ENCODE assay signal across 20 cellular contexts in genomic region chr14:50355692-50356091, GRCh38. TPM values are rescaled to one million over a fixed set of nuclear protein-coding genes. Genes with fewer than 3 reads are reported as not detected.
DNase-seq lines count a peak whose midpoint lies in the region; ATAC-seq, FAIRE-seq and TF ChIP-seq lines count a peak whose summit lies in the region.
"Had no signal": no experiment of that assay in that cellular context is flagged by ENCODE, and none has a peak within 500 bp of the region (broad histone marks: within the 10 kb centered on the region; RNA-seq: fewer than 3 reads in every experiment).

No MANE protein-coding gene starts in this region.

- no peak overlapping the region for H4K8ac ChIP-seq in H1 (ENCODE audit: extremely low read depth, insufficient read depth, low read length)

- H3K9me2 ChIP-seq in PC-3 (replicated peaks; ENCODE audit: low read length), result no peaks in the 10 kb centered on the region

- H3K9ac ChIP-seq in PC-3 (ENCODE audit: low read length) (no peak overlapping the region), H1 (replicated peaks in 1 of 4; ENCODE audit: extremely low read depth in 1 of 4, low read depth in 3 of 4, low read length in 3 of 4) (no peak overlapping the region)
- H3K9ac ChIP-seq: BLaER1 treated with 17β-estradiol and CSF1 and Interleukin-3, amounts not matched to agents 10 nM and 100 nM had no signal

- no peaks in the 10 kb centered on the region for H3K27me3 ChIP-seq in PC-3 (ENCODE audit: low read length)
- H3K27me3 ChIP-seq in H1 (replicated peaks in 1 of 4; ENCODE audit: control insufficient read depth in 3 of 4, extremely low read depth in 1 of 4, insufficient read depth in 3 of 4, low read length in 3 of 4), result no peaks in the 10 kb centered on the region
- H3K27me3 ChIP-seq: BLaER1 treated with 17β-estradiol and CSF1 and Interleukin-3, amounts not matched to agents 10 nM and 100 nM had no signal

- no peaks in the 10 kb centered on the region for H3K79me2 ChIP-seq in PC-3 (ENCODE audit: low read length)
- H3K79me2 ChIP-seq in H1 (ENCODE audit: control insufficient read depth in 1 of 2, insufficient read depth in 2 of 2, low read length in 2 of 2), result no peaks in the 10 kb centered on the region

- no peak overlapping the region for H2BK12ac ChIP-seq in H1 (ENCODE audit: low read depth, low read length)

- no peak overlapping the region for H2BK120ac ChIP-seq in H1 (replicated peaks; ENCODE audit: low read depth, low read length)

- H3K14ac ChIP-seq in H1 (ENCODE audit: insufficient read length), result no peak overlapping the region

- intact Hi-C loops in PC-3 (cut with micrococcal nuclease) (no loop called here), left colon (cut with DNase I, micrococcal nuclease) (no loop called here)

- H3K4me3 ChIP-seq in PC-3 (ENCODE audit: low read length) (no peak overlapping the region), H1 (ENCODE audit: extremely low read depth in 1 of 4, insufficient read depth in 2 of 4, low read depth in 3 of 4, low read length in 4 of 4) (no peak overlapping the region)
- H3K4me3 ChIP-seq: BLaER1 treated with 17β-estradiol and CSF1 and Interleukin-3, amounts not matched to agents 10 nM and 100 nM had no signal

- no peak overlapping the region for H3K27ac ChIP-seq in PC-3 (ENCODE audit: low read length)
- no peak overlapping the region for H3K27ac ChIP-seq in H1 (ENCODE audit: low read depth, low read length)
- H3K27ac ChIP-seq: 22Rv1; BLaER1 treated with 17β-estradiol and CSF1 and Interleukin-3, amounts not matched to agents 10 nM and 100 nM had no signal

- DNase-seq in PC-3, result no peak
- DNase-seq in H1 (ENCODE audit: low read depth in 1 of 2, low spot score in 2 of 2), result peak in 1 of 2 experiments; percentile 39
- DNase-seq in left colon, result no peak
- DNase-seq in NCI-H510A treated with DMSO at 0.1 percent for 48 hours (lab: John Stamatoyannopoulos, UW), result no peak
- DNase-seq in NCI-H2029 (lab: John Stamatoyannopoulos, UW), result no peak
- no peak for DNase-seq in NCI-H2196 (lab: John Stamatoyannopoulos, UW; ENCODE audit: unreplicated experiment)
- DNase-seq: CD4-positive, alpha-beta T cell; CD8-positive, alpha-beta memory T cell; DMS 273 treated with DMSO at 0.1 percent for 48 hours; DMS53; DMS79 treated with DMSO at 0.1 percent for 48 hours; GF-D8; H9 had no signal

- H4K5ac ChIP-seq in H1 (ENCODE audit: insufficient read length, low read depth, low read length), result no peak overlapping the region

- H3K56ac ChIP-seq in H1 (replicated peaks; ENCODE audit: insufficient read length, low read depth, low read length), result no peak overlapping the region

- H2BK20ac ChIP-seq in H1 (ENCODE audit: low read length), result no peak overlapping the region

- no peak overlapping the region for H3K4me2 ChIP-seq in PC-3 (ENCODE audit: low read length)
- no peak overlapping the region for H3K4me2 ChIP-seq in H1 (ENCODE audit: insufficient read depth in 1 of 2, low read depth in 2 of 2, low read length in 2 of 2)
- H3K4me2 ChIP-seq: BLaER1 treated with 17β-estradiol and CSF1 and Interleukin-3, amounts not matched to agents 10 nM and 100 nM had no signal

- H3K9me3 ChIP-seq in PC-3 (ENCODE audit: low read length) (no peaks in the 10 kb centered on the region), H1 (ENCODE audit: insufficient read depth in 2 of 2, low read depth in 1 of 2, low read length in 1 of 2) (no peaks in the 10 kb centered on the region)

- no peak overlapping the region for H2AFZ ChIP-seq in PC-3 (ENCODE audit: low read length)
- no peak overlapping the region for H2AFZ ChIP-seq in H1 (ENCODE audit: low read length)

- no peak overlapping the region for H4K91ac ChIP-seq in H1 (replicated peaks; ENCODE audit: insufficient read length, low read length)

- WGBS in H1 (ENCODE audit: extremely low coverage in 1 of 2, insufficient coverage in 1 of 2, insufficient read length in 1 of 2, insufficient replicate concordance in 2 of 2, low coverage in 1 of 2, low lambda C conversion rate in 2 of 2, missing lambda C conversion rate in 1 of 2), 2 experiments, result 43% methylated on average over 1 of the region's 1 CpG; no CpG with 5 or more reads in 1 of the 2 experiments

- TF ChIP-seq POLR2A in H1 (IDR thresholded peaks at IDR 0.05; ENCODE audit: control extremely low read depth in 1 of 2, low read depth in 2 of 2, low read length in 2 of 2), result no peak

- POLR2A ChIA-PET in PC-3 (lab: Charles Lee; ENCODE audit: unreplicated experiment), result interaction anchor here (0.6 kb wide), 3 partner anchors 36 to 493 kb away, joined by 3 to 5 read pairs (median 3); no protein-coding TSS in a partner anchor
- POLR2A ChIA-PET in H1 (lab: Charles Lee; ENCODE audit: partially characterized antibody), result no interaction called here

- no TSS peak for BruUV-seq in PC-3 (replicated peaks; lab: Mats Ljungman, UMichigan)

- no peaks in the 10 kb centered on the region for H3K36me3 ChIP-seq in PC-3 (ENCODE audit: low read depth, low read length)
- no peaks in the 10 kb centered on the region for H3K36me3 ChIP-seq in H1 (ENCODE audit: control insufficient read depth in 2 of 4, insufficient read depth in 4 of 4, low read length in 3 of 4)

- no peak overlapping the region for H2AK5ac ChIP-seq in H1 (ENCODE audit: low read depth, low read length)

- H3K23ac ChIP-seq in H1 (ENCODE audit: insufficient read length), result no peak overlapping the region

- no peaks in the 10 kb centered on the region for H3F3A ChIP-seq in PC-3 (ENCODE audit: low read length, unreplicated experiment)

- H3K4me1 ChIP-seq in PC-3 (ENCODE audit: insufficient read depth, low read length), result peaks cover 5% of the 10 kb centered on the region
- peaks cover 0 to 10% (median 1%) of the 10 kb centered on the region in 4 experiments; a peak in 3 of 7 replicates for H3K4me1 ChIP-seq in H1 (replicated peaks in 1 of 4; ENCODE audit: control insufficient read depth in 3 of 4, insufficient read depth in 4 of 4, low read length in 3 of 4)

- ATAC-seq in GM18868 (IDR thresholded peaks at IDR 0.05; ENCODE audit: unreplicated experiment) (peak; percentile 34), PC-3 (peak; percentile 13; the same call in 1 of the 2 replicates), left colon (peak; percentile 36), HG02798 (IDR thresholded peaks at IDR 0.05; ENCODE audit: poor library complexity, unreplicated experiment) (no peak)
- ATAC-seq: HCT116 had no signal

- no peak for TF ChIP-seq RAD21 in H1 (IDR thresholded peaks at IDR 0.05 in 1 of 2, conservative IDR thresholded peaks at IDR 0.05 in 1 of 2; ENCODE audit: low read depth in 2 of 2, low read length in 2 of 2)

- H2BK15ac ChIP-seq in H1 (ENCODE audit: low read length), result no peak overlapping the region

- CTCF ChIA-PET in PC-3 (lab: Charles Lee), result no interaction called here
- CTCF ChIA-PET in H1 (lab: Charles Lee; ENCODE audit: partially characterized antibody), result interaction anchor here (0.7 to 1.5 kb wide), 3 partner anchors 13 to 171 kb away, joined by 3 to 6 read pairs (median 4); no protein-coding TSS in a partner anchor

- no peaks in the 10 kb centered on the region; the same call in 1 of the 2 replicates for H3K23me2 ChIP-seq in H1 (ENCODE audit: low read depth, low read length)

- no peak overlapping the region for H3K18ac ChIP-seq in H1 (ENCODE audit: extremely low read depth, low read length)

- no peak for TF ChIP-seq EP300 in H1 (IDR thresholded peaks at IDR 0.05; ENCODE audit: borderline replicate concordance in 1 of 2, low read depth in 2 of 2, low read length in 2 of 2)

- no peak overlapping the region for H3K4ac ChIP-seq in H1 (replicated peaks; ENCODE audit: insufficient read length, low read depth, low read length)

- no peak overlapping the region for H2BK5ac ChIP-seq in H1 (ENCODE audit: low read depth, low read length)

- H4K20me1 ChIP-seq in PC-3 (ENCODE audit: low read length) (no peaks in the 10 kb centered on the region), H1 (replicated peaks in 1 of 2; ENCODE audit: control insufficient read depth in 1 of 2, insufficient read depth in 2 of 2, low read length in 2 of 2) (no peaks in the 10 kb centered on the region)
- H4K20me1 ChIP-seq: BLaER1 treated with 17β-estradiol and CSF1 and Interleukin-3, amounts not matched to agents 10 nM and 100 nM had no signal

- H3K79me1 ChIP-seq in H1 (ENCODE audit: low read depth, low read length), result no peaks in the 10 kb centered on the region

- TF ChIP-seq CTCF in PC-3 (conservative IDR thresholded peaks at IDR 0.05; ENCODE audit: low read depth, low read length), result no peak
- TF ChIP-seq CTCF in H1 (IDR thresholded peaks at IDR 0.05; ENCODE audit: control extremely low read depth in 1 of 3, insufficient read depth in 1 of 3, low read depth in 1 of 3, low read length in 3 of 3), result no peak

- no peak for FAIRE-seq in H1 (lab: Jason Lieb, UNC)
- FAIRE-seq: D721Med, GM12892 had no signal

RNA-seq across cellular contexts. Expression of gene CDKL1, which starts 41.0 kb away (rescaled TPM):
- total RNA-seq in PC-3 (2014; rRNA removed) (7.1 and 14.4 TPM in 2 replicates), left colon (10 to 100 TPM; 24.9 to 25.1 TPM)
- total RNA-seq in H1 (2021; fragmentation: NEBNext Ultra II Directional; extraction: Animal tissue kit (Norgen Biotek cat#: 25700)), result 1.6 and 2.2 TPM in 2 replicates
- 0.50 and 1.2 TPM in 2 replicates for polyA plus RNA-seq in H1 (2011; rRNA removed)
- 0.76 TPM for polyA plus RNA-seq in H1 (2011; cell fraction: cytosol; rRNA removed)
- polyA plus RNA-seq in H1 (2011; cell fraction: nucleus; rRNA removed), result 1.2 TPM
- polyA plus RNA-seq in H1 (2012, experiment 1 of 2), result 0.88 to 3.0 TPM (median 1.9 TPM) in 4 replicates
- 0.08 TPM for polyA plus RNA-seq in H1 (2012, experiment 2 of 2)
- 2.5 TPM for polyA plus RNA-seq in H1 (2013, experiment 1 of 2)
- polyA plus RNA-seq in H1 (2013, experiment 2 of 2), result 2.2 TPM
- polyA minus RNA-seq in H1 (2011; rRNA and poly(A)+ RNA removed), result 2.4 and 4.1 TPM in 2 replicates
- 4.6 TPM for polyA minus RNA-seq in H1 (2011; cell fraction: cytosol; rRNA and poly(A)+ RNA removed)
- 7.9 TPM for polyA minus RNA-seq in H1 (2011; cell fraction: nucleus; rRNA and poly(A)+ RNA removed)

RNA-seq across cellular contexts. Expression of gene DMAC2L, which starts 43.6 kb away (rescaled TPM):
- total RNA-seq in PC-3 (2014; rRNA removed), result 2.3 and 18.1 TPM in 2 replicates
- total RNA-seq in H1 (2021; fragmentation: NEBNext Ultra II Directional; extraction: Animal tissue kit (Norgen Biotek cat#: 25700)), result 19.7 and 20.3 TPM in 2 replicates
- 22.5 and 28.9 TPM in 2 replicates for polyA plus RNA-seq in H1 (2011; rRNA removed)
- 27.4 TPM for polyA plus RNA-seq in H1 (2011; cell fraction: cytosol; rRNA removed)
- polyA plus RNA-seq in H1 (2011; cell fraction: nucleus; rRNA removed), result 11.4 TPM
- 15.5 to 22.3 TPM (median 21.3 TPM) in 4 replicates for polyA plus RNA-seq in H1 (2012, experiment 1 of 2)
- polyA plus RNA-seq in H1 (2012, experiment 2 of 2), result 10.7 TPM
- 10.4 TPM for polyA plus RNA-seq in H1 (2013, experiment 1 of 2)
- polyA plus RNA-seq in H1 (2013, experiment 2 of 2), result 9.7 TPM
- polyA minus RNA-seq in H1 (2011; rRNA and poly(A)+ RNA removed), result 18.0 TPM in 2 replicates
- polyA minus RNA-seq in H1 (2011; cell fraction: cytosol; rRNA and poly(A)+ RNA removed), result 8.8 TPM
- 21.5 TPM for polyA minus RNA-seq in H1 (2011; cell fraction: nucleus; rRNA and poly(A)+ RNA removed)
- 10 to 100 TPM; 21.0 to 24.7 TPM for total RNA-seq in left colon

RNA-seq across cellular contexts. Expression of gene L2HGDH, which starts 43.7 kb away (rescaled TPM):
- 27.8 and 41.6 TPM in 2 replicates for total RNA-seq in PC-3 (2014; rRNA removed)
- 28.6 and 29.7 TPM in 2 replicates for total RNA-seq in H1 (2021; fragmentation: NEBNext Ultra II Directional; extraction: Animal tissue kit (Norgen Biotek cat#: 25700))
- polyA plus RNA-seq in H1 (2011; rRNA removed), result 12.2 and 12.9 TPM in 2 replicates
- polyA plus RNA-seq in H1 (2011; cell fraction: cytosol; rRNA removed), result 14.5 TPM
- 14.6 TPM for polyA plus RNA-seq in H1 (2011; cell fraction: nucleus; rRNA removed)
- polyA plus RNA-seq in H1 (2012, experiment 1 of 2), result 20.3 to 27.4 TPM (median 23.4 TPM) in 4 replicates
- 4.7 TPM for polyA plus RNA-seq in H1 (2012, experiment 2 of 2)
- polyA plus RNA-seq in H1 (2013, experiment 1 of 2), result 13.8 TPM
- polyA plus RNA-seq in H1 (2013, experiment 2 of 2), result 13.3 TPM
- polyA minus RNA-seq in H1 (2011; rRNA and poly(A)+ RNA removed), result 11.4 and 15.5 TPM in 2 replicates
- polyA minus RNA-seq in H1 (2011; cell fraction: cytosol; rRNA and poly(A)+ RNA removed), result 10.1 TPM
- polyA minus RNA-seq in H1 (2011; cell fraction: nucleus; rRNA and poly(A)+ RNA removed), result 19.9 TPM
- total RNA-seq in left colon, result 1 to 10 TPM; 9.0 to 9.4 TPM
